ENCODE assay signal across 16 cellular contexts in genomic region chr9:105194234-105194633, GRCh38. TPM values are rescaled to one million over a fixed set of nuclear protein-coding genes. Genes with fewer than 3 reads are reported as not detected.
DNase-seq lines count a peak whose midpoint lies in the region; ATAC-seq and TF ChIP-seq lines count a peak whose summit lies in the region.
"Had no signal": no experiment of that assay in that cellular context is flagged by ENCODE, and none has a peak within 500 bp of the region (broad histone marks: within the 10 kb centered on the region; RNA-seq: fewer than 3 reads in every experiment).

No MANE protein-coding gene starts in this region.

- peak overlapping the region in 5 of 7 donors; percentile 16 to 66 (median 57) for H3K27ac Mint-ChIP-seq in CD14-positive monocyte
- H3K27ac Mint-ChIP-seq in activated CD4-positive, alpha-beta memory T cell treated with anti-CD3 and anti-CD28 coated beads, Interleukin-2, amount 10 ng/mL, durations not matched to agents 7 days and 5 days, result no peak overlapping the region
- H3K27ac Mint-ChIP-seq: H9 had no signal

- H3K4me3 ChIP-seq in fibroblast of villous mesenchyme (ENCODE audit: low read depth, low read length), result no peak overlapping the region

- H3K27me3 Mint-ChIP-seq in CD14-positive monocyte (ENCODE audit: low read depth in 3 of 3), result peaks cover 0 to 8% (median 2%) of the 10 kb centered on the region in 3 donors
- H3K27me3 Mint-ChIP-seq in activated CD4-positive, alpha-beta memory T cell treated with anti-CD3 and anti-CD28 coated beads, Interleukin-2, amount 10 ng/mL, durations not matched to agents 7 days and 5 days, result peaks cover 6% of the 10 kb centered on the region

- intact Hi-C loops in CD14-positive monocyte (cut with micrococcal nuclease), result loop anchor here in 1 of 2 donors (10.0 kb wide), 1 partner anchor 51 kb away; the partner anchor contains the start of gene SLC44A1

- peaks cover 0 to 10% of the 10 kb centered on the region in 2 donors for H3K36me3 Mint-ChIP-seq in CD14-positive monocyte
- H3K36me3 Mint-ChIP-seq in activated CD4-positive, alpha-beta memory T cell treated with anti-CD3 and anti-CD28 coated beads, Interleukin-2, amount 10 ng/mL, durations not matched to agents 7 days and 5 days (ENCODE audit: low read depth), result no peaks in the 10 kb centered on the region

- peaks cover 73% of the 10 kb centered on the region for H3K4me1 Mint-ChIP-seq in CD14-positive monocyte
- H3K4me1 Mint-ChIP-seq in activated CD4-positive, alpha-beta memory T cell treated with anti-CD3 and anti-CD28 coated beads, Interleukin-2, amount 10 ng/mL, durations not matched to agents 7 days and 5 days, result peaks cover 16% of the 10 kb centered on the region

- no peak for ATAC-seq in HG03432 (IDR thresholded peaks at IDR 0.05; ENCODE audit: unreplicated experiment)

- peaks cover 0 to 6% (median 3%) of the 10 kb centered on the region in 7 donors for H3K9me3 Mint-ChIP-seq in CD14-positive monocyte
- H3K9me3 Mint-ChIP-seq in activated CD4-positive, alpha-beta memory T cell treated with anti-CD3 and anti-CD28 coated beads, Interleukin-2, amount 10 ng/mL, durations not matched to agents 7 days and 5 days, result no peaks in the 10 kb centered on the region
- H3K9me3 Mint-ChIP-seq: H9 had no signal

- POLR2A ChIA-PET in activated CD4-positive, alpha-beta memory T cell treated with anti-CD3 and anti-CD28 coated beads, Interleukin-2, amount 10 ng/mL, durations not matched to agents 7 days and 5 days (lab: Charles Lee), result no interaction called here

- no peak for TF ChIP-seq CTCF in CD14-positive monocyte (IDR thresholded peaks at IDR 0.05)
- no peak for TF ChIP-seq CTCF in fibroblast of villous mesenchyme (IDR thresholded peaks at IDR 0.05; ENCODE audit: insufficient read depth, low read depth, low read length)

- H3K4me3 Mint-ChIP-seq in CD14-positive monocyte, result no peak overlapping the region
- no peak overlapping the region for H3K4me3 Mint-ChIP-seq in activated CD4-positive, alpha-beta memory T cell treated with anti-CD3 and anti-CD28 coated beads, Interleukin-2, amount 10 ng/mL, durations not matched to agents 7 days and 5 days
- H3K4me3 Mint-ChIP-seq: H9 had no signal

- in situ Hi-C loops in KBM-7 (cut with MboI; ENCODE audit: low pct_unique_long_range_greater_than_20kb, low sequenced_read_pairs), result no loop called here

- DNase-seq in CD14-positive monocyte (ENCODE audit: low spot score) (no peak), KBM-7 (peak; percentile 42), OCI-M1 (lab: John Stamatoyannopoulos, UW) (peak; percentile 79), fibroblast of villous mesenchyme (ENCODE audit: low read depth) (peak; percentile 29), NCI-H2029 (lab: John Stamatoyannopoulos, UW) (no peak)
- no peak for DNase-seq in activated CD4-positive, alpha-beta memory T cell treated with anti-CD3 and anti-CD28 coated beads, Interleukin-2, amount 10 ng/mL, durations not matched to agents 7 days and 5 days
- DNase-seq: DMS153; GDM1; H9; NCI-H1092; NCI-H1436 treated with DMSO at 0.1 percent for 48 hours; NCI-H2029 treated with DMSO at 0.1 percent for 48 hours; NCI-H2171 treated with DMSO at 0.1 percent for 48 hours; NCI-H446 treated with DMSO at 0.1 percent for 48 hours; NK-92 treated with Interleukin-12 subunit alpha and Interleukin-12 subunit beta, amount 100 ng/mL, for 24 hours had no signal

- CTCF ChIA-PET in activated CD4-positive, alpha-beta memory T cell treated with anti-CD3 and anti-CD28 coated beads, Interleukin-2, amount 10 ng/mL, durations not matched to agents 7 days and 5 days (lab: Charles Lee), result no interaction called here

RNA-seq across cellular contexts. Expression of gene SLC44A1, which starts 50.2 kb away (rescaled TPM):
- 10 to 100 TPM; 46.5 to 52.1 TPM for polyA plus RNA-seq in CD14-positive monocyte
- 22.5 and 37.1 TPM in 2 replicates for total RNA-seq in fibroblast of villous mesenchyme
- 10 to 100 TPM in 1 of 2 experiments, 1 to 10 TPM in 1; 9.5 to 10.2 TPM for total RNA-seq in activated CD4-positive, alpha-beta memory T cell treated with anti-CD3 and anti-CD28 coated beads, Interleukin-2, amount 10 ng/mL, durations not matched to agents 7 days and 5 days

Comparison
In these comparisons a context has a peak if more than half of its experiments do, and no peak if none do; other contexts are left out.
1. DNase-seq: peak in KBM-7 (single experiment), OCI-M1 (single experiment) and fibroblast of villous mesenchyme (single experiment); none in CD14-positive monocyte (single experiment), activated CD4-positive, alpha-beta memory T cell treated with anti-CD3 and anti-CD28 coated beads, Interleukin-2, amount 10 ng/mL, durations not matched to agents 7 days and 5 days (single experiment) and NCI-H2029 (single experiment).